7 cellular contexts compared by ENCODE assay signal in genomic region chr4:90241008-90241407, GRCh38.
"Had no signal": no experiment of that assay in that cellular context is flagged by ENCODE, and none has a peak within 500 bp of the region (broad histone marks: within the 10 kb centered on the region; RNA-seq: fewer than 3 reads in every experiment).

No MANE protein-coding gene starts in this region.

- FAIRE-seq: GM12878, GM12891, GM12892, GM18507, GM19239 had no signal

- DNase-seq: GDM1, GF-D8 had no signal

- H3K4me3 ChIP-seq: GM12878 had no signal

- ATAC-seq: GM12878 had no signal
